Comparison of ENCODE assay signal across 7 cellular contexts in the genomic region with DNA sequence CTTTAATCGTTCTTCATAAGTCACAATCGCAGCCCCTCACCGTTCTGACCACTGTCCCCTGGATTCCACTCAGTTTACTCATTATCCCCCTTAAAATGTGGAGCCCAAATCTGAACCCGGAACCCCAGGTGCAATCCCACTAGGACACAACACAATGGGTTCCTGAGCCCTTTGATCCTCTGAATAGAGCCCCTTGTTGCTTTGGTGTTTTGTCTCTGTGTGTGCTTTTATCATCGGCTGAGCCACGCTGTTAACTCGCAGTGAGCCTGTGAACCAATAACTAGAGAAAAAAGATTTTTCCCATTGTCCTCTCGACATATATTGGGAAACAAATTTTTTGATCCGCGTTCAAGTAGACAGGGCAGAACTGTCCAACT. TPM values are rescaled to one million over a fixed set of nuclear protein-coding genes. Genes with fewer than 3 reads are reported as not detected.
DNase-seq lines count a peak whose midpoint lies in the region; ATAC-seq and TF ChIP-seq lines count a peak whose summit lies in the region.

No MANE protein-coding gene starts in this region.

- no peaks in the 10 kb centered on the region; the same call in 1 of the 2 replicates for H3K9me3 ChIP-seq in HAP-1
- no peaks in the 10 kb centered on the region for H3K9me3 ChIP-seq in T-helper 17 cell (ENCODE audit: control insufficient read depth, low read length, poor library complexity, severe bottlenecking)

- in situ Hi-C loops in HAP-1 (cut with MboI; ENCODE audit: low sequenced_read_pairs), result loop anchor here (25.0 kb wide), 1 partner anchor 656 kb away; no protein-coding TSS in a partner anchor

- H3K27me3 ChIP-seq in HAP-1 (ENCODE audit: low read depth) (no peaks in the 10 kb centered on the region), foreskin keratinocyte (no peaks in the 10 kb centered on the region)

- H3K4me1 ChIP-seq in HAP-1 (peaks cover 20% of the 10 kb centered on the region), foreskin keratinocyte (no peaks in the 10 kb centered on the region)

- H3K4me3 ChIP-seq in HAP-1, result peak overlapping the region; percentile 87
- H3K4me3 ChIP-seq in skin epidermis, result peak overlapping the region; percentile 61 to 82 (median 66)

- DNase-seq in HAP-1 (ENCODE audit: low spot score in 2 of 2) (peak; percentile 16 to 20), T-helper 17 cell (no peak), foreskin keratinocyte (no peak), DMS79 treated with DMSO at 0.1 percent for 48 hours (lab: John Stamatoyannopoulos, UW) (no peak), NCI-H2107 treated with DMSO at 0.1 percent for 48 hours (lab: John Stamatoyannopoulos, UW; ENCODE audit: unreplicated experiment) (no peak)

- H3K27me3 Mint-ChIP-seq in T-helper 17 cell, result no peaks in the 10 kb centered on the region

- peak overlapping the region; percentile 75 for H3K27ac Mint-ChIP-seq in T-helper 17 cell

- TF ChIP-seq CTCF in foreskin keratinocyte (conservative IDR thresholded peaks at IDR 0.05), result no peak

- peaks cover 11% of the 10 kb centered on the region for H3K36me3 ChIP-seq in HAP-1 (replicated peaks)

- H3K4me1 Mint-ChIP-seq in T-helper 17 cell, result peaks cover 9% of the 10 kb centered on the region

- H3K4me3 Mint-ChIP-seq in T-helper 17 cell, result no peak overlapping the region

- H3K36me3 Mint-ChIP-seq in T-helper 17 cell (ENCODE audit: low read depth), result no peaks in the 10 kb centered on the region

- ATAC-seq in T-helper 17 cell (no peak), foreskin keratinocyte (no peak), GM21390 (IDR thresholded peaks at IDR 0.05; ENCODE audit: unreplicated experiment) (no peak)

- H3K27ac ChIP-seq in foreskin keratinocyte (peak overlapping the region; percentile 12), skin epidermis (peak overlapping the region in 9 of 21 experiments; percentile 29 to 89 (median 65))

RNA-seq across cellular contexts. Expression of gene PDHA1, which starts 0.7 kb away (rescaled TPM):
- total RNA-seq in T-helper 17 cell (100 to 1,000 TPM in 1 of 2 donors, 10 to 100 TPM in 1; 93.6 to 115 TPM), foreskin keratinocyte (151 and 163 TPM in 2 replicates)
- 201 and 213 TPM in 2 replicates for polyA plus RNA-seq in foreskin keratinocyte

Comparison
In these comparisons a context has a peak if more than half of its experiments do, and no peak if none do; other contexts are left out.
1. DNase-seq: peak in HAP-1 (2 of 2); none in T-helper 17 cell (0 of 3), foreskin keratinocyte (0 of 2), DMS79 treated with DMSO at 0.1 percent for 48 hours (single experiment) and NCI-H2107 treated with DMSO at 0.1 percent for 48 hours (single experiment).